ENCODE assay signal across 8 cellular contexts in genomic region chr20:18138639-18139583, GRCh38. TPM values are rescaled to one million over a fixed set of nuclear protein-coding genes. Genes with fewer than 3 reads are reported as not detected.
DNase-seq lines count a peak whose midpoint lies in the region; ATAC-seq and TF ChIP-seq lines count a peak whose summit lies in the region.

No MANE protein-coding gene starts in this region.

- no peak overlapping the region for H2AFZ ChIP-seq in Karpas-422 (ENCODE audit: low read length)

- H3K27ac ChIP-seq in Karpas-422 (ENCODE audit: low read length), result peak overlapping the region; percentile 56; the same call in 1 of the 2 replicates
- H3K27ac ChIP-seq in coronary artery, result no peak overlapping the region
- peak overlapping the region; percentile 73 for H3K27ac ChIP-seq in muscle layer of duodenum (ENCODE audit: low read length)

- H3K9me2 ChIP-seq in Karpas-422 (replicated peaks; ENCODE audit: insufficient read depth, low read length), result no peaks in the 10 kb centered on the region

- ATAC-seq in HG03025 (IDR thresholded peaks at IDR 0.05; ENCODE audit: low FRiP score, unreplicated experiment) (no peak), HG03097 (IDR thresholded peaks at IDR 0.05; ENCODE audit: low FRiP score, unreplicated experiment) (no peak)

- H3K27me3 ChIP-seq in BE2C (no peaks in the 10 kb centered on the region), Karpas-422 (ENCODE audit: low read length) (no peaks in the 10 kb centered on the region), muscle layer of duodenum (ENCODE audit: low read depth, low read length) (no peaks in the 10 kb centered on the region)

- H3K4me1 ChIP-seq in BE2C (0 out of 2 replicates have a peak, but pooled peaks cover 3% of the 10 kb centered on the region), Karpas-422 (ENCODE audit: low read length) (peaks cover 26% of the 10 kb centered on the region), muscle layer of duodenum (ENCODE audit: control insufficient read depth in 1 of 2, insufficient read depth in 2 of 2, low read length in 2 of 2) (peaks cover 10 to 24% of the 10 kb centered on the region in 2 donors)

- H3K36me3 ChIP-seq in BE2C (peaks cover 14% of the 10 kb centered on the region), Karpas-422 (ENCODE audit: insufficient read depth, low read length) (peaks cover 10% of the 10 kb centered on the region; the same call in 1 of the 2 replicates), muscle layer of duodenum (ENCODE audit: control insufficient read depth in 1 of 2, insufficient read depth in 2 of 2, low read length in 2 of 2) (peaks cover 7 to 9% of the 10 kb centered on the region in 2 donors)

- H3K4me3 ChIP-seq in BE2C (ENCODE audit: low read depth, low read length) (peak overlapping the region; percentile 97), Karpas-422 (ENCODE audit: low read length) (peak overlapping the region; percentile 91), coronary artery (peak overlapping the region; percentile 95), muscle layer of duodenum (ENCODE audit: low read depth in 1 of 2, low read length in 2 of 2) (peak overlapping the region; percentile 81 to 100)

- H4K20me1 ChIP-seq in Karpas-422 (ENCODE audit: insufficient read depth, low read depth, low read length), result no peaks in the 10 kb centered on the region

- DNase-seq in BE2C (no peak), Karpas-422 (peak; percentile 51), coronary artery (ENCODE audit: low spot score) (no peak), GM03348 (ENCODE audit: low spot score) (no peak)
- no peak for DNase-seq in activated CD8-positive, alpha-beta memory T cell treated with anti-CD3 and anti-CD28 coated beads, Interleukin-2, amount 50 U/mL, for 4 hours

- TF ChIP-seq CTCF in BE2C (IDR thresholded peaks at IDR 0.05; ENCODE audit: low read depth, low read length) (no peak), coronary artery (IDR thresholded peaks at IDR 0.05) (no peak)

- H3K9ac ChIP-seq in Karpas-422 (ENCODE audit: low read length), result peak overlapping the region; percentile 91

- H3K4me2 ChIP-seq in Karpas-422 (ENCODE audit: low read depth, low read length, poor library complexity, severe bottlenecking), result peak overlapping the region; percentile 81

- H3K9me3 ChIP-seq in BE2C (no peaks in the 10 kb centered on the region), Karpas-422 (ENCODE audit: low read length) (no peaks in the 10 kb centered on the region), muscle layer of duodenum (ENCODE audit: control insufficient read depth in 1 of 2, low read length in 2 of 2) (no peaks in the 10 kb centered on the region)

- H3K79me2 ChIP-seq in Karpas-422 (ENCODE audit: low read length), result peaks cover 55% of the 10 kb centered on the region

RNA-seq across cellular contexts. Expression of gene KAT14, which starts 1.2 kb away (rescaled TPM):
- polyA plus RNA-seq in BE2C (2012; ENCODE audit: insufficient read depth, insufficient read length, low read depth), result 22.9 TPM
- total RNA-seq in Karpas-422 (2014; rRNA removed; shearing (Covaris generic); ENCODE audit: low replicate concordance), result 14.5 and 18.6 TPM in 2 replicates

RNA-seq across cellular contexts. Expression of gene PET117, which starts 1.2 kb away (rescaled TPM):
- polyA plus RNA-seq in BE2C (2012; ENCODE audit: insufficient read depth, insufficient read length, low read depth), result 35.3 TPM
- total RNA-seq in Karpas-422 (2014; rRNA removed; shearing (Covaris generic); ENCODE audit: low replicate concordance), result 4.9 and 12.2 TPM in 2 replicates

Comparison
In these comparisons a context has a peak if more than half of its experiments do, and no peak if none do; other contexts are left out.
1. H3K27ac ChIP-seq: peak in Karpas-422 (single experiment) and muscle layer of duodenum (single experiment); none in coronary artery (0 of 2).
2. Peak in every context shown above with its lines, with median percentiles within 50 percentile points of each other: H3K4me3 ChIP-seq.